In the genomic region with DNA sequence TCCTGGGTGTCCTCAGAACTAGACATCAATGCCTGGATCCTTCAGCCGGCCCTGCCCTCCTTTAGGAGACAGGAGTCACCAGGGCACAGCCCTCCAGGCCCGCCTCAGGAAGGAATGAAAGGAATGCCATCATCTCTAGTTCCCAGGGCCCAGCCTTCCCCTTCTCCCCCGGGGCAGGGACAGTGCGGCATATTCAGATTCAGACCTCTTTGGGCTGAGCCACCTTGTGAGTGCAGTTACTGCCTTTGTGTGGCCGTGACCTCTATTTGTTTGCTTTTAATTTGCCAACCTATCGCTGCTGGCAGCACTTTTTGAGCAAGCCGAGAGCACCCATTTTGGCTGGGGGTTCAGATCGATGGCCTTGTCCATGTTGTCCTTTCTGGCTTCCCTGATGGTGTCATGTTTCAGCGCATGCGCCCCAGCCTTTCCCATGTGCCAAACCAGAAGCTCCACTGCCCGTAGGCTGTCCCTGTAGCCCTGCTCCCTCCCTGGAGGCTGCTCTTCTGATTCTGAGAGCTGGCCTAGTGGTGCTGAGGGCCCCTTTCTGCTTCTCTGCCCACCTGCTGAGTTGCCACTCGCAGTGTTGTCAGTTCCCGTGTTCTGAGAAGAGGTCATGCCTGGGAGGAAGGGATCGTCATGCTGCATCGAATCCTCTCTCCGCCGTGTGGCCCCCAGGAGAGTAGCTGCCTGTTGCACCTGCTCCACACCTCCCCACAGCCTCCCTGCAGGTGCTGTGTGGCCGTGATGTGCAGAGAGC, we compare ENCODE assay signal across 8 cellular contexts. TPM values are rescaled to one million over a fixed set of nuclear protein-coding genes. Genes with fewer than 3 reads are reported as not detected.
DNase-seq lines count a peak whose midpoint lies in the region; ATAC-seq and TF ChIP-seq lines count a peak whose summit lies in the region.

No MANE protein-coding gene starts in this region.

- 46 to 77% (median 65%) methylated on average over 18 of the region's 18 CpGs for WGBS in spleen, 5 donors

- H3K9me3 ChIP-seq in spleen = no peaks in the 10 kb centered on the region

- no peak overlapping the region for H3K4me3 ChIP-seq in spleen

- intact Hi-C loops in spleen (cut with DNase I; ENCODE audit: low total_unique reads) = no loop called here

- no peak overlapping the region for H3K4me3 Mint-ChIP-seq in T-helper 2 cell treated with Interferon-gamma antibody and Interleukin-4, amounts not matched to agents 5 μg/mL and 100 μg/mL, for 36 hours

- peaks cover 0 to 90% (median 60%) of the 10 kb centered on the region in 6 donors for H3K36me3 ChIP-seq in spleen

- DNase-seq in HuH-7 (ENCODE audit: low spot score) (peak; percentile 46), SHP77 treated with DMSO at 0.1 percent for 48 hours (lab: John Stamatoyannopoulos, UW) (peak; percentile 87), iPS DF 19.7 (ENCODE audit: low read depth, low spot score) (peak; percentile 86), spleen (peak; percentile 85)
- DNase-seq in T-helper 2 cell treated with Interferon-gamma antibody and Interleukin-4, amounts not matched to agents 5 μg/mL and 100 μg/mL, for 36 hours (ENCODE audit: low spot score) = no peak

- H3K27me3 ChIP-seq in spleen (replicated peaks in 1 of 7) = no peaks in the 10 kb centered on the region

- TF ChIP-seq CTCF in spleen (IDR thresholded peaks at IDR 0.05 in 8 of 11, conservative IDR thresholded peaks at IDR 0.05 in 3 of 11) = no peak

- H3K36me3 Mint-ChIP-seq in T-helper 2 cell treated with Interferon-gamma antibody and Interleukin-4, amounts not matched to agents 5 μg/mL and 100 μg/mL, for 36 hours (ENCODE audit: low read depth) = peaks cover 53% of the 10 kb centered on the region

- H3K9me3 Mint-ChIP-seq in T-helper 2 cell treated with Interferon-gamma antibody and Interleukin-4, amounts not matched to agents 5 μg/mL and 100 μg/mL, for 36 hours = no peaks in the 10 kb centered on the region

- peak overlapping the region; percentile 15 to 77 (median 60) for H3K27ac ChIP-seq in spleen

- H3K4me1 Mint-ChIP-seq in T-helper 2 cell treated with Interferon-gamma antibody and Interleukin-4, amounts not matched to agents 5 μg/mL and 100 μg/mL, for 36 hours (ENCODE audit: low read depth) = no peaks in the 10 kb centered on the region

- H3K4me1 ChIP-seq in spleen = peaks cover 0 to 23% (median 13%) of the 10 kb centered on the region in 6 donors

- no peaks in the 10 kb centered on the region for H3K27me3 Mint-ChIP-seq in T-helper 2 cell treated with Interferon-gamma antibody and Interleukin-4, amounts not matched to agents 5 μg/mL and 100 μg/mL, for 36 hours (ENCODE audit: low read depth)

- TF ChIP-seq POLR2A in spleen (IDR thresholded peaks at IDR 0.05) = no peak

- H3K27ac Mint-ChIP-seq in T-helper 2 cell treated with Interferon-gamma antibody and Interleukin-4, amounts not matched to agents 5 μg/mL and 100 μg/mL, for 36 hours = no peak overlapping the region

- ATAC-seq in GM19452 (IDR thresholded peaks at IDR 0.05; ENCODE audit: unreplicated experiment) = no peak
- ATAC-seq in GM21576 (IDR thresholded peaks at IDR 0.05; ENCODE audit: unreplicated experiment) = no peak
- no peak for ATAC-seq in GM18909 (IDR thresholded peaks at IDR 0.05; ENCODE audit: poor library complexity, unreplicated experiment)

RNA-seq across cellular contexts. Expression of a gene that starts 10.9 kb away (rescaled TPM):
- total RNA-seq in spleen = 10 to 100 TPM in 3 of 7 donors, 1 to 10 TPM in 4; 4.6 to 19.8 (median 9.3) TPM
- polyA plus RNA-seq in spleen = 1 to 10 TPM; 2.4 to 4.9 (median 3.9) TPM

RNA-seq across cellular contexts. Expression of a gene that starts 16.9 kb away (rescaled TPM):
- 10 to 100 TPM; 20.7 to 37.8 (median 25.6) TPM for total RNA-seq in spleen
- polyA plus RNA-seq in spleen = 1 to 10 TPM; 3.7 to 7.8 (median 3.7) TPM

RNA-seq across cellular contexts. Expression of a gene that starts 24.9 kb away (rescaled TPM):
- 10 to 100 TPM; 13.6 to 32.2 (median 22.5) TPM for total RNA-seq in spleen
- polyA plus RNA-seq in spleen = 10 to 100 TPM; 13.7 to 17.7 (median 15.8) TPM

RNA-seq across cellular contexts. Expression of a gene that starts 37.0 kb away (rescaled TPM):
- total RNA-seq in spleen = 100 to 1,000 TPM in 2 of 7 donors, 10 to 100 TPM in 5; 59.7 to 205 (median 70.3) TPM
- 10 to 100 TPM in 2 of 3 donors, 1 to 10 TPM in 1; 6.1 to 37.2 (median 16.5) TPM for polyA plus RNA-seq in spleen
